In the genomic region with DNA sequence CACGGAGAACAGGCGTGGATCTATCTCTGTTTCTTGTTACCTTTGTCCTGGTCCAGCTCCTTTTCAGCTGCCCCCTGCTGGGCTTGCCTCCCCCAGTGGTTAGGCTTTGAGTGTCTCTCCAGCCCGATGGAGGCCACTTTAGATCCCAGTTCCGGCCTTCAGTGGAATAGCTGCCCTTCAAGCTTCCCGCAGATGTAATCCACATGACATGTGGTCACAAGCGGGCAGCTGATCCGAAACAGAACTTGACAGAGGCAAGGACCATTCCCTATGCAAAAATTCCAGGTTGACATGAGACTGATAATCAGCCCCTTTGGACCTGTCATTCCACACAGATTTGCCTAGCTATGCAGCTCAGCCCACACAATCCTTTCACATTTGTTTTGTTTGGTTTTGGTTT, we compare ENCODE assay signal across 20 cellular contexts. TPM values are rescaled to one million over a fixed set of nuclear protein-coding genes. Genes with fewer than 3 reads are reported as not detected.
"Had no signal": no experiment of that assay in that cellular context is flagged by ENCODE, and none has a peak within 500 bp of the region (broad histone marks: within the 10 kb centered on the region; RNA-seq: fewer than 3 reads in every experiment).

No MANE protein-coding gene starts in this region.

- H3K4me1 ChIP-seq: gastrocnemius medialis, heart right ventricle, parathyroid adenoma, tibial artery, uterus had no signal

- H3K27ac ChIP-seq: gastrocnemius medialis, heart right ventricle, parathyroid adenoma, tibial artery had no signal

- H3K9me3 ChIP-seq: gastrocnemius medialis, heart right ventricle, tibial artery, uterus had no signal

- H3K79me2 ChIP-seq: parathyroid adenoma had no signal

- H3K4me1 Mint-ChIP-seq: activated naive CD4-positive, alpha-beta T cell treated with anti-CD3 and anti-CD28 coated beads, Interleukin-2, amount 10 ng/mL, durations not matched to agents 7 days and 5 days; stimulated activated memory B cell treated with anti-CD40 and anti-IgM and Interleukin-4, amounts not matched to agents 10 μg/mL and 1 μg/mL and 100 μg/mL, for 72 hours had no signal

- H3K27me3 ChIP-seq: gastrocnemius medialis, heart right ventricle, tibial artery, uterus had no signal

- H3K27me3 Mint-ChIP-seq: activated naive CD4-positive, alpha-beta T cell treated with anti-CD3 and anti-CD28 coated beads, Interleukin-2, amount 10 ng/mL, durations not matched to agents 7 days and 5 days; naive B cell; stimulated activated memory B cell treated with anti-CD40 and anti-IgM and Interleukin-4, amounts not matched to agents 10 μg/mL and 1 μg/mL and 100 μg/mL, for 72 hours had no signal

- FAIRE-seq: astrocyte had no signal

- DNase-seq: activated CD4-positive, alpha-beta T cell treated with anti-CD3 and anti-CD28 coated beads, Interleukin-2, amount 50 U/mL, for 4 hours; activated naive CD4-positive, alpha-beta T cell treated with anti-CD3 and anti-CD28 coated beads, Interleukin-2, amount 10 ng/mL, durations not matched to agents 7 days and 5 days; caudate nucleus; cortex of kidney; effector CD8-positive, alpha-beta T cell; gastrocnemius medialis; mammary epithelial cell; naive B cell; stimulated activated CD4-positive, alpha-beta T cell treated with anti-CD3 and anti-CD28 coated beads, Interleukin-2, amount 100 ng/mL, for 48 hours; tibial artery; uterus had no signal

- H3K9ac ChIP-seq: parathyroid adenoma had no signal

- ATAC-seq: activated CD4-positive, CD25-positive, alpha-beta regulatory T cell treated with anti-CD3 and anti-CD28 coated beads, Interleukin-2, amount 50 U/mL, for 24 hours; gastrocnemius medialis; heart right ventricle; stimulated activated memory B cell treated with anti-CD40 and anti-IgM and Interleukin-4, amounts not matched to agents 10 μg/mL and 1 μg/mL and 100 μg/mL, for 72 hours had no signal

- H3K27ac Mint-ChIP-seq: activated naive CD4-positive, alpha-beta T cell treated with anti-CD3 and anti-CD28 coated beads, Interleukin-2, amount 10 ng/mL, durations not matched to agents 7 days and 5 days; activated T-helper 2 cell treated with anti-CD3 and anti-CD28 coated beads, Interferon-gamma antibody, Interleukin-2, Interleukin-4, amounts not matched to agents 10 μg/mL and 5 μg/mL and 100 μg/mL, durations not matched to agents 14 hours and 24 hours and 36 hours; naive B cell; stimulated activated memory B cell treated with anti-CD40 and anti-IgM and Interleukin-4, amounts not matched to agents 10 μg/mL and 1 μg/mL and 100 μg/mL, for 72 hours had no signal

- H3K36me3 ChIP-seq: uterus had no signal

- H3K4me3 ChIP-seq: gastrocnemius medialis, heart right ventricle, tibial artery, uterus had no signal

- H3K9me3 Mint-ChIP-seq: activated naive CD4-positive, alpha-beta T cell treated with anti-CD3 and anti-CD28 coated beads, Interleukin-2, amount 10 ng/mL, durations not matched to agents 7 days and 5 days; activated T-helper 2 cell treated with anti-CD3 and anti-CD28 coated beads, Interferon-gamma antibody, Interleukin-2, Interleukin-4, amounts not matched to agents 10 μg/mL and 5 μg/mL and 100 μg/mL, durations not matched to agents 14 hours and 24 hours and 36 hours; naive B cell; stimulated activated memory B cell treated with anti-CD40 and anti-IgM and Interleukin-4, amounts not matched to agents 10 μg/mL and 1 μg/mL and 100 μg/mL, for 72 hours had no signal

- H2AFZ ChIP-seq: parathyroid adenoma had no signal

- H3K4me3 Mint-ChIP-seq: activated naive CD4-positive, alpha-beta T cell treated with anti-CD3 and anti-CD28 coated beads, Interleukin-2, amount 10 ng/mL, durations not matched to agents 7 days and 5 days; naive B cell; stimulated activated memory B cell treated with anti-CD40 and anti-IgM and Interleukin-4, amounts not matched to agents 10 μg/mL and 1 μg/mL and 100 μg/mL, for 72 hours had no signal

RNA-seq across cellular contexts. Expression of a gene that starts 40.6 kb away (rescaled TPM):
- total RNA-seq: activated T-helper 2 cell treated with anti-CD3 and anti-CD28 coated beads, Interferon-gamma antibody, Interleukin-2, Interleukin-4, amounts not matched to agents 10 μg/mL and 5 μg/mL and 100 μg/mL, durations not matched to agents 14 hours and 24 hours and 36 hours; astrocyte; fibroblast of lung; heart right ventricle; mammary epithelial cell; renal cortical epithelial cell; skeletal muscle tissue had no signal
- polyA plus RNA-seq: fibroblast of lung, heart right ventricle, mammary epithelial cell had no signal
